In genomic region chr7:94190599-94191061, GRCh38 we compare ENCODE assay signal across 1 cellular context.
TF ChIP-seq lines count a peak whose summit lies in the region.

No MANE protein-coding gene starts in this region.

TF ChIP-seq in SK-N-SH, 30 proteins besides CTCF, POLR2A, EP300 and RAD21 (continued from another document):
- no peak for TF ChIP-seq IRF3 (IDR thresholded peaks at IDR 0.05; ENCODE audit: low read depth, low read length)
- peak; percentile 78; the same call in 1 of the 2 replicates for TF ChIP-seq MAX (IDR thresholded peaks at IDR 0.05; ENCODE audit: low read depth)
- TF ChIP-seq YY1 (IDR thresholded peaks at IDR 0.05; ENCODE audit: low read depth), result no peak; the same call in 1 of the 2 replicates
- TF ChIP-seq SIN3A (IDR thresholded peaks at IDR 0.05; ENCODE audit: borderline replicate concordance, low read depth, low read length), result no peak
- TF ChIP-seq, protein P1, sequence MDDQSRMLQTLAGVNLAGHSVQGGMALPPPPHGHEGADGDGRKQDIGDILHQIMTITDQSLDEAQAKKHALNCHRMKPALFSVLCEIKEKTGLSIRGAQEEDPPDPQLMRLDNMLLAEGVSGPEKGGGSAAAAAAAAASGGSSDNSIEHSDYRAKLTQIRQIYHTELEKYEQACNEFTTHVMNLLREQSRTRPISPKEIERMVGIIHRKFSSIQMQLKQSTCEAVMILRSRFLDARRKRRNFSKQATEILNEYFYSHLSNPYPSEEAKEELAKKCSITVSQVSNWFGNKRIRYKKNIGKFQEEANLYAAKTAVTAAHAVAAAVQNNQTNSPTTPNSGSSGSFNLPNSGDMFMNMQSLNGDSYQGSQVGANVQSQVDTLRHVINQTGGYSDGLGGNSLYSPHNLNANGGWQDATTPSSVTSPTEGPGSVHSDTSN (IDR thresholded peaks at IDR 0.05), result peak; percentile 98
- no peak for TF ChIP-seq SMC3 (IDR thresholded peaks at IDR 0.05; ENCODE audit: low read depth, low read length)
- peak; percentile 95 for TF ChIP-seq FOXM1 (IDR thresholded peaks at IDR 0.05; ENCODE audit: low read depth)
- TF ChIP-seq CHD2 (IDR thresholded peaks at IDR 0.05; ENCODE audit: low read length, partially characterized antibody), result no peak
- peak; percentile 98 for TF ChIP-seq TCF12 (IDR thresholded peaks at IDR 0.05)
- TF ChIP-seq GABPA (IDR thresholded peaks at IDR 0.05; ENCODE audit: low read depth), result no peak; the same call in 1 of the 2 replicates
- TF ChIP-seq, protein P2, sequence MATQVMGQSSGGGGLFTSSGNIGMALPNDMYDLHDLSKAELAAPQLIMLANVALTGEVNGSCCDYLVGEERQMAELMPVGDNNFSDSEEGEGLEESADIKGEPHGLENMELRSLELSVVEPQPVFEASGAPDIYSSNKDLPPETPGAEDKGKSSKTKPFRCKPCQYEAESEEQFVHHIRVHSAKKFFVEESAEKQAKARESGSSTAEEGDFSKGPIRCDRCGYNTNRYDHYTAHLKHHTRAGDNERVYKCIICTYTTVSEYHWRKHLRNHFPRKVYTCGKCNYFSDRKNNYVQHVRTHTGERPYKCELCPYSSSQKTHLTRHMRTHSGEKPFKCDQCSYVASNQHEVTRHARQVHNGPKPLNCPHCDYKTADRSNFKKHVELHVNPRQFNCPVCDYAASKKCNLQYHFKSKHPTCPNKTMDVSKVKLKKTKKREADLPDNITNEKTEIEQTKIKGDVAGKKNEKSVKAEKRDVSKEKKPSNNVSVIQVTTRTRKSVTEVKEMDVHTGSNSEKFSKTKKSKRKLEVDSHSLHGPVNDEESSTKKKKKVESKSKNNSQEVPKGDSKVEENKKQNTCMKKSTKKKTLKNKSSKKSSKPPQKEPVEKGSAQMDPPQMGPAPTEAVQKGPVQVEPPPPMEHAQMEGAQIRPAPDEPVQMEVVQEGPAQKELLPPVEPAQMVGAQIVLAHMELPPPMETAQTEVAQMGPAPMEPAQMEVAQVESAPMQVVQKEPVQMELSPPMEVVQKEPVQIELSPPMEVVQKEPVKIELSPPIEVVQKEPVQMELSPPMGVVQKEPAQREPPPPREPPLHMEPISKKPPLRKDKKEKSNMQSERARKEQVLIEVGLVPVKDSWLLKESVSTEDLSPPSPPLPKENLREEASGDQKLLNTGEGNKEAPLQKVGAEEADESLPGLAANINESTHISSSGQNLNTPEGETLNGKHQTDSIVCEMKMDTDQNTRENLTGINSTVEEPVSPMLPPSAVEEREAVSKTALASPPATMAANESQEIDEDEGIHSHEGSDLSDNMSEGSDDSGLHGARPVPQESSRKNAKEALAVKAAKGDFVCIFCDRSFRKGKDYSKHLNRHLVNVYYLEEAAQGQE (IDR thresholded peaks at IDR 0.05; ENCODE audit: low read depth, low read length), result peak; percentile 69
- TF ChIP-seq NRF1 (IDR thresholded peaks at IDR 0.05; ENCODE audit: low read depth, low read length), result no peak
- TF ChIP-seq FOXJ3 (CRISPR knock-in tag; IDR thresholded peaks at IDR 0.05), result no peak
- TF ChIP-seq GATA2 (CRISPR knock-in tag; IDR thresholded peaks at IDR 0.05), result no peak
- TF ChIP-seq, protein P3, sequence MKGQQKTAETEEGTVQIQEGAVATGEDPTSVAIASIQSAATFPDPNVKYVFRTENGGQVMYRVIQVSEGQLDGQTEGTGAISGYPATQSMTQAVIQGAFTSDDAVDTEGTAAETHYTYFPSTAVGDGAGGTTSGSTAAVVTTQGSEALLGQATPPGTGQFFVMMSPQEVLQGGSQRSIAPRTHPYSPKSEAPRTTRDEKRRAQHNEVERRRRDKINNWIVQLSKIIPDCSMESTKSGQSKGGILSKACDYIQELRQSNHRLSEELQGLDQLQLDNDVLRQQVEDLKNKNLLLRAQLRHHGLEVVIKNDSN (IDR thresholded peaks at IDR 0.05; ENCODE audit: borderline replicate concordance, low read depth), result 0 out of 2 replicates have a peak, but pooled peaks have one; percentile 10
- peak; percentile 68; the same call in 1 of the 2 replicates for TF ChIP-seq MEF2A (IDR thresholded peaks at IDR 0.05; ENCODE audit: borderline replicate concordance, low read depth)
- TF ChIP-seq TAF1 (IDR thresholded peaks at IDR 0.05; ENCODE audit: borderline replicate concordance, low read depth, low read length), result no peak
- TF ChIP-seq TEAD4 (IDR thresholded peaks at IDR 0.05; ENCODE audit: borderline replicate concordance, insufficient read depth), result peak; percentile 92
